In genomic region chr3:31274406-31275024, GRCh38 we compare ENCODE assay signal across 17 cellular contexts.
DNase-seq lines count a peak whose midpoint lies in the region; ATAC-seq and TF ChIP-seq lines count a peak whose summit lies in the region.
"Had no signal": no experiment of that assay in that cellular context is flagged by ENCODE, and none has a peak within 500 bp of the region (broad histone marks: within the 10 kb centered on the region; RNA-seq: fewer than 3 reads in every experiment).

No MANE protein-coding gene starts in this region.

- H3K36me3 Mint-ChIP-seq in progenitor cell of endocrine pancreas (ENCODE audit: insufficient read depth): no peaks in the 10 kb centered on the region

- DNase-seq in AG10803 (ENCODE audit: low read depth) (peak; percentile 58), SJSA1 (ENCODE audit: low read depth in 1 of 2, low spot score in 2 of 2) (peak in 1 of 2 experiments; percentile 4), left ventricle myocardium inferior (no peak), skeletal muscle cell (ENCODE audit: low read depth) (peak; percentile 7), progenitor cell of endocrine pancreas (ENCODE audit: low spot score, unreplicated experiment) (no peak), NOMO-1 (lab: John Stamatoyannopoulos, UW; ENCODE audit: unreplicated experiment in 2 of 2) (no peak), NCI-H146 treated with DMSO at 0.1 percent for 48 hours (lab: John Stamatoyannopoulos, UW; ENCODE audit: unreplicated experiment) (no peak)
- DNase-seq: activated effector memory CD4-positive, alpha-beta T cell treated with Interleukin-2 at 50 U/mL for 16 hours; COR-L47; effector memory CD4-positive, alpha-beta T cell; GF-D8; Kasumi-1; NCI-H1694 treated with DMSO at 0.1 percent for 48 hours; NCI-H524 had no signal

- peaks cover 9% of the 10 kb centered on the region for H3K4me1 Mint-ChIP-seq in progenitor cell of endocrine pancreas (ENCODE audit: low read depth)

- no peak overlapping the region for H3K27ac Mint-ChIP-seq in progenitor cell of endocrine pancreas

- peaks cover 3% of the 10 kb centered on the region for H3K9me3 Mint-ChIP-seq in progenitor cell of endocrine pancreas (ENCODE audit: low read depth)

- H3K27me3 ChIP-seq in SJSA1 (replicated peaks) (no peaks in the 10 kb centered on the region), left ventricle myocardium inferior (ENCODE audit: low read depth) (no peaks in the 10 kb centered on the region)
- H3K27me3 ChIP-seq: foreskin keratinocyte had no signal

- no peak for ATAC-seq in GM21576 (IDR thresholded peaks at IDR 0.05; ENCODE audit: unreplicated experiment)

- H3K9me3 ChIP-seq in SJSA1 (replicated peaks) (no peaks in the 10 kb centered on the region), left ventricle myocardium inferior (replicated peaks) (no peaks in the 10 kb centered on the region)

- no peak overlapping the region for H3K4me3 ChIP-seq in AG10803 (ENCODE audit: low read length)
- no peak overlapping the region for H3K4me3 ChIP-seq in SJSA1
- H3K4me3 ChIP-seq in left ventricle myocardium inferior: no peak overlapping the region
- no peak overlapping the region for H3K4me3 ChIP-seq in skeletal muscle cell (ENCODE audit: low read depth, low read length)

- H3K4me3 Mint-ChIP-seq in progenitor cell of endocrine pancreas (ENCODE audit: low read depth): no peak overlapping the region

- peak overlapping the region; percentile 74 for H3K27ac ChIP-seq in SJSA1
- peak overlapping the region; percentile 22 for H3K27ac ChIP-seq in left ventricle myocardium inferior (replicated peaks)
- H3K27ac ChIP-seq: foreskin keratinocyte, VCaP had no signal

- H3K4me1 ChIP-seq in SJSA1 (replicated peaks) (peaks cover 18% of the 10 kb centered on the region), left ventricle myocardium inferior (peaks cover 23% of the 10 kb centered on the region)

- peaks cover 4% of the 10 kb centered on the region for H3K27me3 Mint-ChIP-seq in progenitor cell of endocrine pancreas

- intact Hi-C loops in left ventricle myocardium inferior (cut with micrococcal nuclease): no loop called here

- TF ChIP-seq CTCF in AG10803 (conservative IDR thresholded peaks at IDR 0.05; ENCODE audit: low read length): no peak
- no peak for TF ChIP-seq CTCF in left ventricle myocardium inferior (IDR thresholded peaks at IDR 0.05; ENCODE audit: borderline replicate concordance)
- no peak for TF ChIP-seq CTCF in progenitor cell of endocrine pancreas (IDR thresholded peaks at IDR 0.05; ENCODE audit: unreplicated experiment)

- H3K36me3 ChIP-seq in SJSA1 (no peaks in the 10 kb centered on the region), left ventricle myocardium inferior (no peaks in the 10 kb centered on the region)

Comparison
In these comparisons a context has a peak if more than half of its experiments do, and no peak if none do; other contexts are left out.
1. DNase-seq: peak in AG10803 (single experiment) and skeletal muscle cell (single experiment); none in left ventricle myocardium inferior (single experiment), progenitor cell of endocrine pancreas (single experiment), NOMO-1 (0 of 2) and NCI-H146 treated with DMSO at 0.1 percent for 48 hours (single experiment).